In the genomic region with DNA sequence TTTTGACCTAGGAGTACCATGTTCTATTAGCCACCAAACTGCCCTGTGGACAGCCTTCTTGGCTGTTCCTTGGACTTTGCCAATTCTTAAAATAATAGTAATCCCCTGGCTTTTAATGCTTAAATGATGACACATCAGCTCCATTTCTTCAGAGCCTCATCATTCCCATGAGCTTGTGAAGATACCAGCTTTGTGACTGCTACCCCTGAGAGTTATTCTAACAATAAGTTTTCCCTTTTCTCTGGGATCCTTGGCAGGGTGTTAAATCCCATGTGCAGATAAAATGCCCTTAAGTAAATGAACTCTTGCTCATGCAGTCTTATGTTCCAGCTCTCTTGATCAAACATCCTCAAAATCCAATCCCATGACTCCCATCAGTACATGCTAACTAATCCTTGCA, we compare ENCODE assay signal across 38 cellular contexts.
"Had no signal": no experiment of that assay in that cellular context is flagged by ENCODE, and none has a peak within 500 bp of the region (broad histone marks: within the 10 kb centered on the region; RNA-seq: fewer than 3 reads in every experiment).

No MANE protein-coding gene starts in this region.

- DNase-seq: activated CD4-positive, alpha-beta T cell treated with anti-CD3 and anti-CD28 coated beads for 1 hour; activated CD4-positive, alpha-beta T cell treated with anti-CD3 and anti-CD28 coated beads, Interleukin-2, amount 10 ng/mL, durations not matched to agents 24 days and 14 days; activated CD4-positive, alpha-beta T cell treated with anti-CD3 and anti-CD28 coated beads, Interleukin-2, amount 50 U/mL, for 4 hours; activated CD4-positive, CD25-positive, alpha-beta regulatory T cell; activated CD8-positive, alpha-beta T cell treated with anti-CD3 and anti-CD28 coated beads for 36 hours; activated effector memory CD4-positive, alpha-beta T cell treated with anti-CD3 and anti-CD28 coated beads, Interleukin-2, amount 50 U/mL, for 16 hours; activated naive CD4-positive, alpha-beta T cell; activated naive CD4-positive, alpha-beta T cell treated with anti-CD3 and anti-CD28 coated beads, Interleukin-2, amount 50 U/mL, for 16 hours; activated naive CD8-positive, alpha-beta T cell treated with anti-CD3 and anti-CD28 coated beads, Interleukin-2, amount 10 ng/mL, durations not matched to agents 7 days and 5 days; activated T-cell treated with anti-CD3 and anti-CD28 coated beads, Interleukin-2, amount 50 U/mL, for 1 hour; activated T-cell treated with anti-CD3 and anti-CD28 coated beads, Interleukin-2, amount 50 U/mL, for 72 hours; amygdala; MG63; NCI-H1048; NCI-H1105 treated with DMSO at 0.1 percent for 48 hours; NCI-H1436; NCI-H1694; NCI-H1930; NCI-H2107; NCI-H2171; NCI-H510A; NCI-H526; NCI-H748 treated with DMSO at 0.1 percent for 48 hours; NK-92 treated with Interleukin-12 subunit alpha and Interleukin-12 subunit beta, amount 100 ng/mL, for 24 hours; PC-3; Peyer's patch; SIG-M5; SW 1271; T-helper 1 cell; T-helper 2 cell; T-helper 9 cell; WERI-Rb-1 had no signal

- H3K27ac ChIP-seq: ascending aorta, Peyer's patch, RWPE1, WERI-Rb-1 had no signal

- H3K4me3 ChIP-seq: ascending aorta, K562, MG63, Peyer's patch had no signal

- H3K36me3 ChIP-seq: ascending aorta, MG63, Peyer's patch, WERI-Rb-1 had no signal

- H3K27me3 ChIP-seq: ascending aorta, Peyer's patch had no signal

- FAIRE-seq: K562 had no signal

- ATAC-seq: activated CD8-positive, alpha-beta T cell treated with anti-CD3 and anti-CD28 coated beads for 36 hours; activated T-cell treated with anti-CD3 and anti-CD28 coated beads, Interleukin-2, amount 50 U/mL, for 72 hours; activated T-helper 17 cell treated with anti-CD3 and anti-CD28 coated beads, Interleukin-2, amount 50 U/mL, for 72 hours; K562; PC-3; Right ventricle myocardium inferior; SK-N-SH treated with all-trans-retinoic acid at 6 μM for 48 hours had no signal

- H3K9me3 ChIP-seq: ascending aorta, MG63, Peyer's patch had no signal
